8 cellular contexts compared by ENCODE assay signal in the genomic region with DNA sequence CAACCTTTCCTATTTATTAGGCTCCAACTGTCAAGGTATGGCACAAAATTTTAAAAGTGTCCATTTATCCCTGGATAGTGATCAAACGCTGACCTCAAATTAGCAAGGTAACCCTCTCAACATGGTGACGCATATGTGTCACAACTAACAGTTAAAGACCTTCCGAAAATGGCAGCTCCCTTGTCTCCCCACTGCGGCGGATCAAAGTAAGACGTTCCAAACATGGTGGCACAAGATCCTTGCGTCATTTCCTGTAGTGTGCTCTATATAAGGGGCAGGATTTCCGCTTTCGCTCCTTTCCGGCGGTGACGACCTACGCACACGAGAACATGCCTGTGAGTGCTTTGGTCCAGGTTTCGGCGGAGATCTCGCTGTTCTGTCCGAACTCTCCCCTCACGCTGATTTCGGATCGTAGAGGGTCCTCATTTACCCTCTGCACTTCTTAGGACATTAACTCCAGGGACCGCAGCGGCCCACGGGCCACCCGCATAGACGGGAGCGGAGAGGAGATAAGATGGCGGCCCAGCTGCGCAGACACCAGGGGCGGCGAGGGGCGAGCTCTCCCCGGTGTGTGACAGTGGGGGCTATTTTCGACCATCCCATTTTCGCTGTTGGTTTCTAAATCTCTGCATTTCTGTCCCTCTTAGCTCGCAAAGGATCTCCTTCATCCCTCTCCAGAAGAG.
DNase-seq lines count a peak whose midpoint lies in the region; ATAC-seq, FAIRE-seq and TF ChIP-seq lines count a peak whose summit lies in the region.

Gene RPS27 (plus strand): TSS at position 295 of the 683 bp plus-strand sequence. CDS start 35 bp downstream, at position 330.

- TF ChIP-seq POLR2A in GM19193 (IDR thresholded peaks at IDR 0.05; ENCODE audit: extremely low read depth, insufficient read depth, insufficient read length) = peak; percentile 100

- peak; percentile 14 for FAIRE-seq in colon (lab: Jason Lieb, UNC)

- peak; percentile 50 for ATAC-seq in HG03457 (IDR thresholded peaks at IDR 0.05; ENCODE audit: unreplicated experiment)

- DNase-seq in AML-193 (lab: John Stamatoyannopoulos, UW) (peak; percentile 95 to 96), NCI-H526 (lab: John Stamatoyannopoulos, UW) (peak; percentile 99 to 100), kidney tubule cell (ENCODE audit: low spot score) (peak; percentile 98)
- DNase-seq in activated CD4-positive, alpha-beta T cell treated with anti-CD3 and anti-CD28 coated beads for 48 hours = peak; percentile 90
- DNase-seq in stimulated activated CD4-positive, alpha-beta T cell treated with anti-CD3 and anti-CD28 coated beads, Interleukin-1b, Interleukin-23, amount 100 ng/mL, for 24 hours (ENCODE audit: low read depth in 4 of 4, low spot score in 1 of 4) = peak; percentile 69 to 77 (median 70)

Comparison
In these comparisons a context has a peak if more than half of its experiments do, and no peak if none do; other contexts are left out.
1. Peak in every context shown above with its lines: DNase-seq and ATAC-seq.